ENCODE assay signal across 2 cellular contexts in the genomic region with DNA sequence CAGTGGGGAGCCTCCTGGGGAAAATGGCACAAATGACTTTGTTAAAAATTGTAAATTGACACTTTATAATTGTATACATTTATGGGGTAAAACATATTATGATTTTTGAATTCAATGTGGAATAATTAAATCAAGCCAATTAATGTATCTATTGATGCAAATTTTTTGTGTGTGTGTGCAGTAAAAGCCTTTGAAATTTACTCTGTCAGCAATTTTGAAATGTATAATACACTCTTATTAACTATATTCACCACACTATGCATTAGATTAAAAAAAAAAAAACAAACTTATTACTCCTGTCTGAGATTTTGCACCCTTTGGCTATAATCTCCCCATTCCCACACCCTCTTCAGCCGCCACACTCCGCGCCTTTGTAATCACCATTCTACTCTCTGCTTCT.
TF ChIP-seq lines count a peak whose summit lies in the region.

No MANE protein-coding gene starts in this region.

TF ChIP-seq in HepG2, 621 proteins besides CTCF, POLR2A, EP300 and RAD21:
- TF ChIP-seq SP140L (CRISPR knock-in tag; IDR thresholded peaks at IDR 0.05; ENCODE audit: borderline replicate concordance) (no peak), MAFF (IDR thresholded peaks at IDR 0.05; ENCODE audit: low read depth, low read length) (peak; percentile 86), MTF1 (CRISPR knock-in tag; IDR thresholded peaks at IDR 0.05) (no peak), RERE (CRISPR knock-in tag; IDR thresholded peaks at IDR 0.05; ENCODE audit: low read depth) (no peak), ZNF235 (CRISPR knock-in tag; IDR thresholded peaks at IDR 0.05; ENCODE audit: borderline replicate concordance) (no peak), MAFK (conservative IDR thresholded peaks at IDR 0.05 in 1 of 2, IDR thresholded peaks at IDR 0.05 in 1 of 2; ENCODE audit: low read length in 2 of 2) (peak; percentile 77 to 90; a peak in 3 of 4 replicates)
- TF ChIP-seq, protein P1, sequence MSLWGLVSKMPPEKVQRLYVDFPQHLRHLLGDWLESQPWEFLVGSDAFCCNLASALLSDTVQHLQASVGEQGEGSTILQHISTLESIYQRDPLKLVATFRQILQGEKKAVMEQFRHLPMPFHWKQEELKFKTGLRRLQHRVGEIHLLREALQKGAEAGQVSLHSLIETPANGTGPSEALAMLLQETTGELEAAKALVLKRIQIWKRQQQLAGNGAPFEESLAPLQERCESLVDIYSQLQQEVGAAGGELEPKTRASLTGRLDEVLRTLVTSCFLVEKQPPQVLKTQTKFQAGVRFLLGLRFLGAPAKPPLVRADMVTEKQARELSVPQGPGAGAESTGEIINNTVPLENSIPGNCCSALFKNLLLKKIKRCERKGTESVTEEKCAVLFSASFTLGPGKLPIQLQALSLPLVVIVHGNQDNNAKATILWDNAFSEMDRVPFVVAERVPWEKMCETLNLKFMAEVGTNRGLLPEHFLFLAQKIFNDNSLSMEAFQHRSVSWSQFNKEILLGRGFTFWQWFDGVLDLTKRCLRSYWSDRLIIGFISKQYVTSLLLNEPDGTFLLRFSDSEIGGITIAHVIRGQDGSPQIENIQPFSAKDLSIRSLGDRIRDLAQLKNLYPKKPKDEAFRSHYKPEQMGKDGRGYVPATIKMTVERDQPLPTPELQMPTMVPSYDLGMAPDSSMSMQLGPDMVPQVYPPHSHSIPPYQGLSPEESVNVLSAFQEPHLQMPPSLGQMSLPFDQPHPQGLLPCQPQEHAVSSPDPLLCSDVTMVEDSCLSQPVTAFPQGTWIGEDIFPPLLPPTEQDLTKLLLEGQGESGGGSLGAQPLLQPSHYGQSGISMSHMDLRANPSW (CRISPR knock-in tag; IDR thresholded peaks at IDR 0.05; ENCODE audit: borderline replicate concordance): no peak

TF ChIP-seq in K562, 482 proteins besides CTCF, POLR2A, EP300 and RAD21 (continues in another document):
- TF ChIP-seq ETV5 (CRISPR knock-in tag; IDR thresholded peaks at IDR 0.05; ENCODE audit: low read depth) (no peak), THRA (IDR thresholded peaks at IDR 0.05) (no peak), HCFC1 (IDR thresholded peaks at IDR 0.05; ENCODE audit: low read depth, low read length) (no peak), MAFG (tag; conservative IDR thresholded peaks at IDR 0.05) (peak; percentile 43), POLR2B (IDR thresholded peaks at IDR 0.05; ENCODE audit: low read depth, partially characterized antibody) (no peak), BACH1 (tag; IDR thresholded peaks at IDR 0.05) (no peak), ZNF717 (CRISPR knock-in tag; IDR thresholded peaks at IDR 0.05) (no peak), CUX1 (CRISPR knock-in tag; IDR thresholded peaks at IDR 0.05) (no peak), DACH1 (IDR thresholded peaks at IDR 0.05; ENCODE audit: partially characterized antibody) (no peak), HINFP (tag; conservative IDR thresholded peaks at IDR 0.05; ENCODE audit: low read depth) (no peak), ZNF696 (CRISPR knock-in tag; conservative IDR thresholded peaks at IDR 0.05) (no peak), NR2C1 (IDR thresholded peaks at IDR 0.05) (no peak), NR2C1 (tag; IDR thresholded peaks at IDR 0.05) (no peak), HNRNPK (IDR thresholded peaks at IDR 0.05; ENCODE audit: low read depth, low read length, poor library complexity, severe bottlenecking) (no peak), HEY1 (CRISPR knock-in tag; IDR thresholded peaks at IDR 0.05; ENCODE audit: borderline replicate concordance) (no peak), C11orf30 (IDR thresholded peaks at IDR 0.05; ENCODE audit: low read depth) (peak; percentile 38; the same call in 1 of the 2 replicates), KDM1A (IDR thresholded peaks at IDR 0.05) (no peak), ZNF311 (CRISPR knock-in tag; IDR thresholded peaks at IDR 0.05) (no peak), MAFF (IDR thresholded peaks at IDR 0.05; ENCODE audit: low read length) (peak; percentile 57), NFRKB (IDR thresholded peaks at IDR 0.05; ENCODE audit: low read depth) (no peak), ARID1B (IDR thresholded peaks at IDR 0.05) (no peak), ZNF668 (CRISPR knock-in tag; IDR thresholded peaks at IDR 0.05) (no peak), NR0B1 (IDR thresholded peaks at IDR 0.05; ENCODE audit: partially characterized antibody) (no peak), ZNF561 (CRISPR knock-in tag; conservative IDR thresholded peaks at IDR 0.05) (no peak), EZH2 (IDR thresholded peaks at IDR 0.05; ENCODE audit: borderline replicate concordance, low read depth, low read length) (no peak), NFYB (IDR thresholded peaks at IDR 0.05; ENCODE audit: extremely low read depth, insufficient read length) (no peak), PTRF (tag; IDR thresholded peaks at IDR 0.05) (no peak), TAF9B (IDR thresholded peaks at IDR 0.05; ENCODE audit: partially characterized antibody) (no peak), ESRRB (CRISPR knock-in tag; IDR thresholded peaks at IDR 0.05; ENCODE audit: borderline replicate concordance) (no peak), TEAD2 (tag; IDR thresholded peaks at IDR 0.05) (no peak), ATF6 (CRISPR knock-in tag; IDR thresholded peaks at IDR 0.05) (no peak), MAFK (IDR thresholded peaks at IDR 0.05; ENCODE audit: low read length) (peak; percentile 71), ZNF316 (IDR thresholded peaks at IDR 0.05) (peak; percentile 85), TAF7 (tag; IDR thresholded peaks at IDR 0.05) (no peak), ETS2 (tag; IDR thresholded peaks at IDR 0.05; ENCODE audit: borderline replicate concordance, poor library complexity, severe bottlenecking) (no peak), ZFX (CRISPR knock-in tag; IDR thresholded peaks at IDR 0.05) (no peak), HNRNPLL (IDR thresholded peaks at IDR 0.05; ENCODE audit: low read depth, low read length, poor library complexity, severe bottlenecking) (no peak), RAD51 (IDR thresholded peaks at IDR 0.05; ENCODE audit: borderline replicate concordance, low read depth) (no peak), TAL1 (IDR thresholded peaks at IDR 0.05) (no peak), ZNF133 (CRISPR knock-in tag; IDR thresholded peaks at IDR 0.05) (no peak), CBFA2T3 (IDR thresholded peaks at IDR 0.05) (no peak)
- TF ChIP-seq, protein P2, sequence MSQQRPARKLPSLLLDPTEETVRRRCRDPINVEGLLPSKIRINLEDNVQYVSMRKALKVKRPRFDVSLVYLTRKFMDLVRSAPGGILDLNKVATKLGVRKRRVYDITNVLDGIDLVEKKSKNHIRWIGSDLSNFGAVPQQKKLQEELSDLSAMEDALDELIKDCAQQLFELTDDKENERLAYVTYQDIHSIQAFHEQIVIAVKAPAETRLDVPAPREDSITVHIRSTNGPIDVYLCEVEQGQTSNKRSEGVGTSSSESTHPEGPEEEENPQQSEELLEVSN (IDR thresholded peaks at IDR 0.05; ENCODE audit: borderline replicate concordance in 1 of 2, extremely low read depth in 1 of 2, insufficient read depth in 1 of 2, insufficient read length in 1 of 2, low read depth in 1 of 2, low read length in 1 of 2, poor library complexity in 1 of 2, severe bottlenecking in 1 of 2): no peak
- TF ChIP-seq, protein P3, sequence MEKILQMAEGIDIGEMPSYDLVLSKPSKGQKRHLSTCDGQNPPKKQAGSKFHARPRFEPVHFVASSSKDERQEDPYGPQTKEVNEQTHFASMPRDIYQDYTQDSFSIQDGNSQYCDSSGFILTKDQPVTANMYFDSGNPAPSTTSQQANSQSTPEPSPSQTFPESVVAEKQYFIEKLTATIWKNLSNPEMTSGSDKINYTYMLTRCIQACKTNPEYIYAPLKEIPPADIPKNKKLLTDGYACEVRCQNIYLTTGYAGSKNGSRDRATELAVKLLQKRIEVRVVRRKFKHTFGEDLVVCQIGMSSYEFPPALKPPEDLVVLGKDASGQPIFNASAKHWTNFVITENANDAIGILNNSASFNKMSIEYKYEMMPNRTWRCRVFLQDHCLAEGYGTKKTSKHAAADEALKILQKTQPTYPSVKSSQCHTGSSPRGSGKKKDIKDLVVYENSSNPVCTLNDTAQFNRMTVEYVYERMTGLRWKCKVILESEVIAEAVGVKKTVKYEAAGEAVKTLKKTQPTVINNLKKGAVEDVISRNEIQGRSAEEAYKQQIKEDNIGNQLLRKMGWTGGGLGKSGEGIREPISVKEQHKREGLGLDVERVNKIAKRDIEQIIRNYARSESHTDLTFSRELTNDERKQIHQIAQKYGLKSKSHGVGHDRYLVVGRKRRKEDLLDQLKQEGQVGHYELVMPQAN (IDR thresholded peaks at IDR 0.05; ENCODE audit: borderline replicate concordance): no peak
- TF ChIP-seq, protein P4, sequence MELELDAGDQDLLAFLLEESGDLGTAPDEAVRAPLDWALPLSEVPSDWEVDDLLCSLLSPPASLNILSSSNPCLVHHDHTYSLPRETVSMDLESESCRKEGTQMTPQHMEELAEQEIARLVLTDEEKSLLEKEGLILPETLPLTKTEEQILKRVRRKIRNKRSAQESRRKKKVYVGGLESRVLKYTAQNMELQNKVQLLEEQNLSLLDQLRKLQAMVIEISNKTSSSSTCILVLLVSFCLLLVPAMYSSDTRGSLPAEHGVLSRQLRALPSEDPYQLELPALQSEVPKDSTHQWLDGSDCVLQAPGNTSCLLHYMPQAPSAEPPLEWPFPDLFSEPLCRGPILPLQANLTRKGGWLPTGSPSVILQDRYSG (tag; conservative IDR thresholded peaks at IDR 0.05; ENCODE audit: low read depth): no peak
